Comparison of ENCODE assay signal across 16 cellular contexts in genomic region chr3:119456469-119456868, GRCh38. TPM values are rescaled to one million over a fixed set of nuclear protein-coding genes. Genes with fewer than 3 reads are reported as not detected.
DNase-seq lines count a peak whose midpoint lies in the region; ATAC-seq and TF ChIP-seq lines count a peak whose summit lies in the region.
"Had no signal": no experiment of that assay in that cellular context is flagged by ENCODE, and none has a peak within 500 bp of the region (broad histone marks: within the 10 kb centered on the region; RNA-seq: fewer than 3 reads in every experiment).

No MANE protein-coding gene starts in this region.

- WGBS in endodermal cell (ENCODE audit: insufficient coverage in 1 of 2, insufficient read length in 1 of 2), 2 experiments: 88 to 97% methylated on average over 1 of the region's 1 CpG

- CTCF ChIA-PET in activated CD8-positive, alpha-beta T cell treated with anti-CD3 and anti-CD28 coated beads for 36 hours (lab: Charles Lee): no interaction called here
- CTCF ChIA-PET in activated CD8-positive, alpha-beta T cell treated with anti-CD3 and anti-CD28 coated beads, Interleukin-2, amount 10 ng/mL, durations not matched to agents 7 days and 5 days (lab: Charles Lee): no interaction called here

- no peaks in the 10 kb centered on the region for H3K27me3 ChIP-seq in adipocyte (replicated peaks; ENCODE audit: control insufficient read depth, insufficient read depth, low read length)
- H3K27me3 ChIP-seq in endodermal cell (ENCODE audit: control insufficient read depth, insufficient read depth, low read length, poor library complexity, severe bottlenecking): no peaks in the 10 kb centered on the region
- H3K27me3 ChIP-seq in upper lobe of right lung: no peaks in the 10 kb centered on the region
- H3K27me3 ChIP-seq: BLaER1 had no signal

- H3K4me3 ChIP-seq in adipocyte (ENCODE audit: low read length): peak overlapping the region; percentile 17
- no peak overlapping the region for H3K4me3 ChIP-seq in endodermal cell (ENCODE audit: low read length)
- no peak overlapping the region for H3K4me3 ChIP-seq in upper lobe of right lung
- H3K4me3 ChIP-seq: BLaER1, GM23338 had no signal

- no peak overlapping the region for H3K4me3 Mint-ChIP-seq in activated CD8-positive, alpha-beta T cell treated with anti-CD3 and anti-CD28 coated beads for 36 hours
- no peak overlapping the region for H3K4me3 Mint-ChIP-seq in activated CD8-positive, alpha-beta T cell treated with anti-CD3 and anti-CD28 coated beads, Interleukin-2, amount 10 ng/mL, durations not matched to agents 7 days and 5 days
- H3K4me3 Mint-ChIP-seq in endodermal cell (no peak overlapping the region), type B pancreatic cell (no peak overlapping the region)
- H3K4me3 Mint-ChIP-seq: GM23338, IgD-negative memory B cell had no signal

- DNase-seq in activated CD8-positive, alpha-beta T cell treated with anti-CD3 and anti-CD28 coated beads for 36 hours: no peak
- no peak for DNase-seq in activated CD8-positive, alpha-beta T cell treated with anti-CD3 and anti-CD28 coated beads, Interleukin-2, amount 10 ng/mL, durations not matched to agents 7 days and 5 days
- no peak for DNase-seq in adipocyte (ENCODE audit: low read depth)
- DNase-seq in endodermal cell: no peak
- no peak for DNase-seq in upper lobe of right lung
- no peak for DNase-seq in type B pancreatic cell (ENCODE audit: extremely low spot score, unreplicated experiment)
- DNase-seq in NCI-H1694 treated with DMSO at 0.1 percent for 48 hours (lab: John Stamatoyannopoulos, UW): no peak
- DNase-seq: 8988T; Calu3; CD4-positive, CD25-positive, alpha-beta regulatory T cell; DMS 273 treated with DMSO at 0.1 percent for 48 hours; H7 had no signal

- H3K27ac Mint-ChIP-seq in activated CD8-positive, alpha-beta T cell treated with anti-CD3 and anti-CD28 coated beads for 36 hours: peak overlapping the region; percentile 24
- H3K27ac Mint-ChIP-seq in activated CD8-positive, alpha-beta T cell treated with anti-CD3 and anti-CD28 coated beads, Interleukin-2, amount 10 ng/mL, durations not matched to agents 7 days and 5 days: no peak overlapping the region
- peak overlapping the region; percentile 58 for H3K27ac Mint-ChIP-seq in endodermal cell
- no peak overlapping the region for H3K27ac Mint-ChIP-seq in type B pancreatic cell
- H3K27ac Mint-ChIP-seq: GM23338, IgD-negative memory B cell had no signal

- TF ChIP-seq CTCF in activated CD8-positive, alpha-beta T cell treated with anti-CD3 and anti-CD28 coated beads for 36 hours (IDR thresholded peaks at IDR 0.05): no peak
- TF ChIP-seq CTCF in endodermal cell (conservative IDR thresholded peaks at IDR 0.05) (no peak), upper lobe of right lung (IDR thresholded peaks at IDR 0.05) (no peak), type B pancreatic cell (conservative IDR thresholded peaks at IDR 0.05) (no peak)

- no peaks in the 10 kb centered on the region for H3K27me3 Mint-ChIP-seq in activated CD8-positive, alpha-beta T cell treated with anti-CD3 and anti-CD28 coated beads for 36 hours
- no peaks in the 10 kb centered on the region for H3K27me3 Mint-ChIP-seq in activated CD8-positive, alpha-beta T cell treated with anti-CD3 and anti-CD28 coated beads, Interleukin-2, amount 10 ng/mL, durations not matched to agents 7 days and 5 days (ENCODE audit: low read depth)
- H3K27me3 Mint-ChIP-seq in endodermal cell (ENCODE audit: insufficient read depth): no peaks in the 10 kb centered on the region
- H3K27me3 Mint-ChIP-seq in type B pancreatic cell: no peaks in the 10 kb centered on the region
- H3K27me3 Mint-ChIP-seq: CD4-positive, CD25-positive, alpha-beta regulatory T cell; IgD-negative memory B cell had no signal

- intact Hi-C loops in activated CD8-positive, alpha-beta T cell treated with anti-CD3 and anti-CD28 coated beads for 36 hours (cut with micrococcal nuclease): no loop called here
- intact Hi-C loops in upper lobe of right lung (cut with DNase I): no loop called here

- H3K4me1 Mint-ChIP-seq in activated CD8-positive, alpha-beta T cell treated with anti-CD3 and anti-CD28 coated beads for 36 hours (ENCODE audit: low read depth): peaks cover 28% of the 10 kb centered on the region
- peaks cover 10% of the 10 kb centered on the region for H3K4me1 Mint-ChIP-seq in activated CD8-positive, alpha-beta T cell treated with anti-CD3 and anti-CD28 coated beads, Interleukin-2, amount 10 ng/mL, durations not matched to agents 7 days and 5 days (ENCODE audit: low read depth)
- no peaks in the 10 kb centered on the region for H3K4me1 Mint-ChIP-seq in endodermal cell
- no peaks in the 10 kb centered on the region for H3K4me1 Mint-ChIP-seq in type B pancreatic cell (ENCODE audit: unreplicated experiment)
- H3K4me1 Mint-ChIP-seq: GM23338 had no signal

- POLR2A ChIA-PET in activated CD8-positive, alpha-beta T cell treated with anti-CD3 and anti-CD28 coated beads for 36 hours (lab: Charles Lee): no interaction called here
- POLR2A ChIA-PET in activated CD8-positive, alpha-beta T cell treated with anti-CD3 and anti-CD28 coated beads, Interleukin-2, amount 10 ng/mL, durations not matched to agents 7 days and 5 days (lab: Charles Lee): no interaction called here

- peaks cover 45% of the 10 kb centered on the region for H3K36me3 Mint-ChIP-seq in activated CD8-positive, alpha-beta T cell treated with anti-CD3 and anti-CD28 coated beads for 36 hours (ENCODE audit: low read depth)
- peaks cover 61% of the 10 kb centered on the region for H3K36me3 Mint-ChIP-seq in activated CD8-positive, alpha-beta T cell treated with anti-CD3 and anti-CD28 coated beads, Interleukin-2, amount 10 ng/mL, durations not matched to agents 7 days and 5 days (ENCODE audit: low read depth)
- H3K36me3 Mint-ChIP-seq in endodermal cell (ENCODE audit: low read depth) (peaks cover 70% of the 10 kb centered on the region), type B pancreatic cell (peaks cover 24% of the 10 kb centered on the region)

- peaks cover 53% of the 10 kb centered on the region for H3K4me1 ChIP-seq in adipocyte (ENCODE audit: control insufficient read depth, insufficient read depth, low read length)
- H3K4me1 ChIP-seq in endodermal cell (ENCODE audit: control insufficient read depth, insufficient read depth, low read length): no peaks in the 10 kb centered on the region
- peaks cover 5% of the 10 kb centered on the region for H3K4me1 ChIP-seq in upper lobe of right lung

- no peak for ATAC-seq in activated CD8-positive, alpha-beta T cell treated with anti-CD3 and anti-CD28 coated beads for 36 hours
- ATAC-seq in activated CD8-positive, alpha-beta T cell treated with anti-CD3 and anti-CD28 coated beads, Interleukin-2, amount 10 ng/mL, durations not matched to agents 7 days and 5 days: no peak
- peak; percentile 56 for ATAC-seq in upper lobe of right lung
- ATAC-seq in GM19455 (IDR thresholded peaks at IDR 0.05; ENCODE audit: unreplicated experiment): no peak
- ATAC-seq: GM23338 had no signal

- peaks cover 94% of the 10 kb centered on the region for H3K36me3 ChIP-seq in adipocyte (ENCODE audit: control insufficient read depth, insufficient read depth, low read length, severe bottlenecking)
- peaks cover 97% of the 10 kb centered on the region for H3K36me3 ChIP-seq in endodermal cell (ENCODE audit: control insufficient read depth, insufficient read depth, low read length)
- peaks cover 99% of the 10 kb centered on the region for H3K36me3 ChIP-seq in upper lobe of right lung

- H3K27ac ChIP-seq in endodermal cell (ENCODE audit: low read depth, low read length) (no peak overlapping the region), upper lobe of right lung (no peak overlapping the region)
- H3K27ac ChIP-seq: BLaER1 had no signal

- H3K9me3 ChIP-seq in adipocyte (ENCODE audit: control insufficient read depth, low read length) (no peaks in the 10 kb centered on the region), endodermal cell (ENCODE audit: control insufficient read depth, low read length) (no peaks in the 10 kb centered on the region), upper lobe of right lung (no peaks in the 10 kb centered on the region)
- H3K9me3 ChIP-seq: BLaER1 had no signal

- H3K9me3 Mint-ChIP-seq in activated CD8-positive, alpha-beta T cell treated with anti-CD3 and anti-CD28 coated beads for 36 hours: no peaks in the 10 kb centered on the region
- no peaks in the 10 kb centered on the region for H3K9me3 Mint-ChIP-seq in activated CD8-positive, alpha-beta T cell treated with anti-CD3 and anti-CD28 coated beads, Interleukin-2, amount 10 ng/mL, durations not matched to agents 7 days and 5 days (ENCODE audit: insufficient read depth)
- H3K9me3 Mint-ChIP-seq in endodermal cell (no peaks in the 10 kb centered on the region), type B pancreatic cell (no peaks in the 10 kb centered on the region)
- H3K9me3 Mint-ChIP-seq: CD4-positive, CD25-positive, alpha-beta regulatory T cell; GM23338; IgD-negative memory B cell had no signal

- H3K9ac ChIP-seq in adipocyte (ENCODE audit: low read length) (peak overlapping the region; percentile 44), endodermal cell (ENCODE audit: extremely low read depth, low read length, poor library complexity, severe bottlenecking) (no peak overlapping the region)
- H3K9ac ChIP-seq: BLaER1 had no signal

RNA-seq across cellular contexts. Expression of gene TMEM39A, which starts 6.9 kb away (rescaled TPM):
- 10 to 100 TPM; 26.0 to 30.7 TPM for total RNA-seq in activated CD8-positive, alpha-beta T cell treated with anti-CD3 and anti-CD28 coated beads for 36 hours
- 10 to 100 TPM; 30.5 to 31.2 TPM for total RNA-seq in activated CD8-positive, alpha-beta T cell treated with anti-CD3 and anti-CD28 coated beads, Interleukin-2, amount 10 ng/mL, durations not matched to agents 7 days and 5 days
- total RNA-seq in endodermal cell: 10 to 100 TPM; 62.3 to 81.8 TPM
- 37.0 TPM for polyA plus RNA-seq in endodermal cell (2013, experiment 1 of 2)
- 39.3 TPM for polyA plus RNA-seq in endodermal cell (2013, experiment 2 of 2)
- 48.2 TPM for total RNA-seq in upper lobe of right lung
- total RNA-seq in type B pancreatic cell (ENCODE audit: low replicate concordance): 65.9 and 66.0 TPM in 2 replicates

RNA-seq across cellular contexts. Expression of gene POGLUT1, which starts 12.3 kb away (rescaled TPM):
- 10 to 100 TPM; 16.0 to 16.8 TPM for total RNA-seq in activated CD8-positive, alpha-beta T cell treated with anti-CD3 and anti-CD28 coated beads for 36 hours
- 10 to 100 TPM; 31.6 to 36.0 TPM for total RNA-seq in activated CD8-positive, alpha-beta T cell treated with anti-CD3 and anti-CD28 coated beads, Interleukin-2, amount 10 ng/mL, durations not matched to agents 7 days and 5 days
- total RNA-seq in endodermal cell (10 to 100 TPM; 17.9 to 18.7 TPM), upper lobe of right lung (16.7 TPM), type B pancreatic cell (ENCODE audit: low replicate concordance) (11.4 and 24.1 TPM in 2 replicates)
- 20.3 TPM for polyA plus RNA-seq in endodermal cell (2013, experiment 1 of 2)
- 16.1 TPM for polyA plus RNA-seq in endodermal cell (2013, experiment 2 of 2)

RNA-seq across cellular contexts. Expression of gene TIMMDC1, which starts 41.9 kb away (rescaled TPM):
- total RNA-seq in activated CD8-positive, alpha-beta T cell treated with anti-CD3 and anti-CD28 coated beads for 36 hours: 100 to 1,000 TPM; 105 TPM
- total RNA-seq in activated CD8-positive, alpha-beta T cell treated with anti-CD3 and anti-CD28 coated beads, Interleukin-2, amount 10 ng/mL, durations not matched to agents 7 days and 5 days: 10 to 100 TPM; 78.1 to 79.8 TPM
- 100 to 1,000 TPM; 107 to 119 TPM for total RNA-seq in endodermal cell
- 95.7 TPM for polyA plus RNA-seq in endodermal cell (2013, experiment 1 of 2)
- 93.2 TPM for polyA plus RNA-seq in endodermal cell (2013, experiment 2 of 2)
- 94.1 TPM for total RNA-seq in upper lobe of right lung
- total RNA-seq in type B pancreatic cell (ENCODE audit: low replicate concordance): 114 and 139 TPM in 2 replicates

Comparison
In these comparisons a context has a peak if more than half of its experiments do, and no peak if none do; other contexts are left out.
1. H3K27ac Mint-ChIP-seq: peak in activated CD8-positive, alpha-beta T cell treated with anti-CD3 and anti-CD28 coated beads for 36 hours (single experiment) and endodermal cell (single experiment); none in activated CD8-positive, alpha-beta T cell treated with anti-CD3 and anti-CD28 coated beads, Interleukin-2, amount 10 ng/mL, durations not matched to agents 7 days and 5 days (single experiment) and type B pancreatic cell (single experiment).